Comparison of ENCODE assay signal across 30 cellular contexts in the genomic region with DNA sequence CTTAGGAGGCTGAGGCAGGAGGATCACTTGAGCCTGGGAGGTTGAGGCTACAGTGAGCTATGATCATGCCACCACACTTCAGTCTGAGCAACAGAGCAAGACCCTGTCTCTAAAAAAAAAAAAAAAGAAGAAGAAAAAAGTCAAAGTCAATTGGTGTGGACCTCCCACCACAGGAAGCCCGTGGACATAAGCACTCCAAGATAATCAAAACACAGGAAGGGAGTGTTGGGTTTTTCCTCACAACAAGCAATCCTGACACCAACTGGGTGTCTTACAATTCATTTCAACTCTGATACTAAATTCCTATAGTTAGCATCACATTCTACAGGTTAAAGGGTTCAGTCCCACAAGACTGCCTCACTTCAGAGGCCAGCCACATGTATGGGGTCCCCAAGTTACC.
"Had no signal": no experiment of that assay in that cellular context is flagged by ENCODE, and none has a peak within 500 bp of the region (broad histone marks: within the 10 kb centered on the region; RNA-seq: fewer than 3 reads in every experiment).

No MANE protein-coding gene starts in this region.

- H3K4me3 ChIP-seq: adrenal gland, body of pancreas, coronary artery, heart left ventricle, lung, mucosa of descending colon, prostate gland, skin epidermis, suprapubic skin, tibial artery had no signal

- H3K4me1 ChIP-seq: body of pancreas, prostate gland, suprapubic skin had no signal

- H3K9me3 ChIP-seq: adrenal gland, body of pancreas, heart left ventricle, mucosa of descending colon, neutrophil, prostate gland, suprapubic skin, tibial artery had no signal

- DNase-seq: activated CD4-positive, alpha-beta T cell treated with anti-CD3 and anti-CD28 coated beads for 48 hours; activated CD4-positive, alpha-beta T cell treated with anti-CD3 and anti-CD28 coated beads, Interleukin-2, amount 50 U/mL, for 48 hours; activated CD8-positive, alpha-beta memory T cell treated with anti-CD3 and anti-CD28 coated beads for 24 hours; activated effector memory CD4-positive, alpha-beta T cell treated with anti-CD3 and anti-CD28 coated beads, Interleukin-2, amount 50 U/mL, for 16 hours; activated naive CD4-positive, alpha-beta T cell treated with anti-CD3 and anti-CD28 coated beads for 36 hours; activated naive CD8-positive, alpha-beta T cell treated with anti-CD3 and anti-CD28 coated beads for 36 hours; activated T-cell treated with anti-CD3 and anti-CD28 coated beads, Interleukin-2, amount 50 U/mL, for 1 hour; adrenal gland; aorta; body of pancreas; cerebellar nuclear complex; foreskin fibroblast; heart left ventricle; mucosa of descending colon; stimulated activated CD4-positive, alpha-beta T cell treated with anti-CD3 and anti-CD28 coated beads, Interleukin-4, amount 100 ng/mL, for 4 hours; stimulated activated CD8-positive, alpha-beta memory T cell treated with anti-CD3 and anti-CD28 coated beads, Interleukin-4, amount 100 ng/mL, for 48 hours; T-helper 2 cell; tibial artery; WERI-Rb-1 had no signal

- H3K27ac ChIP-seq: adrenal gland, body of pancreas, coronary artery, neutrophil, prostate gland, skin epidermis, suprapubic skin, tibial artery, WERI-Rb-1 had no signal

- H3K27me3 ChIP-seq: adrenal gland, body of pancreas, heart left ventricle, neutrophil, suprapubic skin, tibial artery had no signal

- ATAC-seq: activated CD4-positive, CD25-positive, alpha-beta regulatory T cell treated with anti-CD3 and anti-CD28 coated beads, Interleukin-2, amount 50 U/mL, for 24 hours; body of pancreas; esophagus mucosa; heart left ventricle; mucosa of descending colon; sciatic nerve; SK-N-SH treated with all-trans-retinoic acid at 6 μM for 48 hours; stimulated activated memory B cell treated with anti-CD40 and anti-IgM and Interleukin-4, amounts not matched to agents 10 μg/mL and 1 μg/mL and 100 μg/mL, for 72 hours had no signal

- H3K36me3 ChIP-seq: adrenal gland, heart left ventricle, neutrophil, prostate gland, suprapubic skin, tibial artery, WERI-Rb-1 had no signal
